In genomic region chr5:137563646-137564474, GRCh38 we compare ENCODE assay signal across 10 cellular contexts.
DNase-seq lines count a peak whose midpoint lies in the region; ATAC-seq and TF ChIP-seq lines count a peak whose summit lies in the region.
"Had no signal": no experiment of that assay in that cellular context is flagged by ENCODE, and none has a peak within 500 bp of the region (broad histone marks: within the 10 kb centered on the region; RNA-seq: fewer than 3 reads in every experiment).

No MANE protein-coding gene starts in this region.

- CTCF ChIA-PET in PC-3 (lab: Charles Lee), result no interaction called here

- H3K4me3 Mint-ChIP-seq in activated T-cell treated with anti-CD3 and anti-CD28 coated beads, Interleukin-2, amount 50 U/mL, for 4 hours, result no peak overlapping the region

- TF ChIP-seq POLR2A in spleen (IDR thresholded peaks at IDR 0.05), result no peak

- no peaks in the 10 kb centered on the region for H3F3A ChIP-seq in PC-3 (ENCODE audit: low read length, unreplicated experiment)

- DNase-seq in NCI-H1092 treated with DMSO at 0.1 percent for 48 hours (lab: John Stamatoyannopoulos, UW) (peak; percentile 15), NCI-H1092 (lab: John Stamatoyannopoulos, UW) (no peak), fibroblast of mammary gland (ENCODE audit: low read depth) (peak; percentile 97), spleen (no peak), PC-3 (no peak), epidermal melanocyte (ENCODE audit: insufficient read length, low spot score) (no peak)
- no peak for DNase-seq in activated T-cell treated with anti-CD3 and anti-CD28 coated beads, Interleukin-2, amount 50 U/mL, for 4 hours
- DNase-seq: 8988T, activated T-cell treated with anti-CD3 and anti-CD28 coated beads for 4 hours had no signal

- H3K9me3 ChIP-seq in spleen, result no peaks in the 10 kb centered on the region
- no peaks in the 10 kb centered on the region for H3K9me3 ChIP-seq in PC-3 (ENCODE audit: low read length)

- H3K36me3 Mint-ChIP-seq in activated T-cell treated with anti-CD3 and anti-CD28 coated beads, Interleukin-2, amount 50 U/mL, for 4 hours (ENCODE audit: insufficient read depth), result no peaks in the 10 kb centered on the region

- H3K9me3 Mint-ChIP-seq in activated T-cell treated with anti-CD3 and anti-CD28 coated beads, Interleukin-2, amount 50 U/mL, for 4 hours, result no peaks in the 10 kb centered on the region

- no TSS peak for BruUV-seq in PC-3 (replicated peaks; lab: Mats Ljungman, UMichigan)

- H3K27ac ChIP-seq in spleen (peak overlapping the region in 6 of 8 donors; percentile 3 to 46 (median 32)), PC-3 (ENCODE audit: low read length) (no peak overlapping the region)

- no peak overlapping the region for H3K4me2 ChIP-seq in PC-3 (ENCODE audit: low read length)

- H3K79me2 ChIP-seq in PC-3 (ENCODE audit: low read length), result no peaks in the 10 kb centered on the region

- 7 to 22% (median 11%) methylated on average over 14 of the region's 14 CpGs for WGBS in spleen, 5 donors

- no peak for TF ChIP-seq CTCF in fibroblast of mammary gland (conservative IDR thresholded peaks at IDR 0.05; ENCODE audit: control insufficient read depth, insufficient read depth, low read depth, low read length)
- TF ChIP-seq CTCF in spleen (IDR thresholded peaks at IDR 0.05 in 8 of 11, conservative IDR thresholded peaks at IDR 0.05 in 3 of 11), result no peak
- no peak for TF ChIP-seq CTCF in PC-3 (conservative IDR thresholded peaks at IDR 0.05; ENCODE audit: low read depth, low read length)

- no peak overlapping the region for H3K4me3 ChIP-seq in fibroblast of mammary gland (ENCODE audit: control insufficient read depth, low read depth, low read length)
- no peak overlapping the region for H3K4me3 ChIP-seq in spleen
- no peak overlapping the region for H3K4me3 ChIP-seq in PC-3 (ENCODE audit: low read length)

- H3K9ac ChIP-seq in PC-3 (ENCODE audit: low read length), result no peak overlapping the region

- H3K36me3 ChIP-seq in spleen, result no peaks in the 10 kb centered on the region
- H3K36me3 ChIP-seq in PC-3 (ENCODE audit: low read depth, low read length), result no peaks in the 10 kb centered on the region

- H3K4me1 ChIP-seq in spleen (peaks cover 6 to 29% (median 18%) of the 10 kb centered on the region in 6 donors), PC-3 (ENCODE audit: insufficient read depth, low read length) (peaks cover 19% of the 10 kb centered on the region)

- no peak overlapping the region for H2AFZ ChIP-seq in PC-3 (ENCODE audit: low read length)

- H3K9me2 ChIP-seq in PC-3 (replicated peaks; ENCODE audit: low read length), result no peaks in the 10 kb centered on the region

- no peaks in the 10 kb centered on the region for H4K20me1 ChIP-seq in PC-3 (ENCODE audit: low read length)

- ATAC-seq in PC-3, result no peak
- ATAC-seq in activated T-cell treated with anti-CD3 and anti-CD28 coated beads, Interleukin-2, amount 50 U/mL, for 4 hours, result no peak

- peaks cover 14% of the 10 kb centered on the region for H3K27me3 Mint-ChIP-seq in activated T-cell treated with anti-CD3 and anti-CD28 coated beads, Interleukin-2, amount 50 U/mL, for 4 hours (ENCODE audit: low read depth)

- intact Hi-C loops in spleen (cut with DNase I; ENCODE audit: low total_unique reads), result no loop called here
- intact Hi-C loops in PC-3 (cut with micrococcal nuclease), result no loop called here

- peaks cover 0 to 25% (median 0%) of the 10 kb centered on the region in 7 donors for H3K27me3 ChIP-seq in spleen (replicated peaks in 1 of 7)
- H3K27me3 ChIP-seq in PC-3 (ENCODE audit: low read length), result no peaks in the 10 kb centered on the region

- H3K4me1 Mint-ChIP-seq in activated T-cell treated with anti-CD3 and anti-CD28 coated beads, Interleukin-2, amount 50 U/mL, for 4 hours (ENCODE audit: low read depth), result no peaks in the 10 kb centered on the region

- POLR2A ChIA-PET in PC-3 (lab: Charles Lee; ENCODE audit: unreplicated experiment), result no interaction called here

TF ChIP-seq in PFSK-1, 5 proteins besides CTCF, POLR2A, EP300 and RAD21:
- TF ChIP-seq FOXP2 (optimal IDR thresholded peaks at IDR 0.05; ENCODE audit: borderline replicate concordance, extremely low read depth, extremely low read length, insufficient read depth) (peak; percentile 26), TAF1 (IDR thresholded peaks at IDR 0.05; ENCODE audit: borderline replicate concordance, insufficient read depth, low read length) (0 out of 2 replicates have a peak, but pooled peaks have one; percentile 13), SIN3A (IDR thresholded peaks at IDR 0.05; ENCODE audit: borderline replicate concordance, insufficient read depth, low read length) (no peak), POLR2AphosphoS5 (IDR thresholded peaks at IDR 0.05; ENCODE audit: low read depth, low read length) (no peak), REST (IDR thresholded peaks at IDR 0.05; ENCODE audit: insufficient read depth in 1 of 2, low read depth in 2 of 2, low read length in 2 of 2) (peak in 1 of 2 experiments; percentile 12; a peak in 1 of 4 replicates)

Comparison
In these comparisons a context has a peak if more than half of its experiments do, and no peak if none do; other contexts are left out.
1. DNase-seq: peak in NCI-H1092 treated with DMSO at 0.1 percent for 48 hours (single experiment) and fibroblast of mammary gland (single experiment); none in NCI-H1092 (single experiment), spleen (single experiment), PC-3 (single experiment), activated T-cell treated with anti-CD3 and anti-CD28 coated beads, Interleukin-2, amount 50 U/mL, for 4 hours (single experiment) and epidermal melanocyte (single experiment).